Comparison of ENCODE assay signal across 12 cellular contexts in the genomic region with DNA sequence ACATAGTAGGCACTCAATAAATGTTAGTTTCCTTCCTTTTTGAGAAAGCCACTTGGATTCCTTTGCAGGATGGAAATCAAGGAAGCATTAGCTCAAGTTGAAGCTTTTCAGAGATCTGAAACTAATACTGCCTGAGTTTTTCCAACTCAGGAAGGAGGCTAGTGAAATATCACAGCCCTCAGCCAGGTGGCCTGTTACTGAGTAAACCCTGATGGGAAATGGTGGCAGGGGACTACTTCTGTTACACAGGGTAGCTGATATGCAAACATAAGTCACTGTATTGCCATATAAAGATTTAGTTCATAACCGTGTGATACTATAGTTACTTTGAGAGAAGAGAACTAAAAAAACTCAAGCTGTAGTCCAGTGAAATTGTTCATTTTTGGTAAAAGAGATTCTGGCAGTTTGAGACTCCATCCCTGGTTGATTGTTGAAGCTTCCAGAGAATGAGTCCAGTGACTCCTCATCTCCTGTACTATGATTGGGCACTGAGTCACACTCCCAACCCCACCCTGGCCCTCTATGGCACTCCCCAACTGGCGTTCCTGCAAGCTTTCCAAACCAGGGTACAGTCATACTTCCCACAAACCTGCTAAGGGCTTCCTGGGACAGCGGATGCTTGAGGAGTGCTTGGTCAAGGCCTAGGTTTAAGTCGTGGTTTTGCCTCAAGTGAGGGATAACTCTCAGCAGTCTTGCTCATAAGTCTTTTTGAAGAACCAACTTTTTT.
DNase-seq lines count a peak whose midpoint lies in the region; FAIRE-seq and TF ChIP-seq lines count a peak whose summit lies in the region.
"Had no signal": no experiment of that assay in that cellular context is flagged by ENCODE, and none has a peak within 500 bp of the region (broad histone marks: within the 10 kb centered on the region; RNA-seq: fewer than 3 reads in every experiment).

No MANE protein-coding gene starts in this region.

- no peaks in the 10 kb centered on the region for H3K79me2 ChIP-seq in keratinocyte (ENCODE audit: control insufficient read depth, insufficient read depth, low read length)

- no peak overlapping the region for H3K4me3 Mint-ChIP-seq in activated T-helper 1 cell treated with anti-CD3 and anti-CD28 coated beads, Interleukin-12 subunit alpha, Interleukin-12 subunit beta, Interleukin-2, Interleukin-4 antibody, amounts not matched to agents 30 ng/mL and 10 ng/mL and 1 ng/mL, durations not matched to agents 14 hours and 24 hours and 36 hours
- H3K4me3 Mint-ChIP-seq: neural progenitor cell had no signal

- H3K4me2 ChIP-seq in BLaER1 (peak overlapping the region; percentile 89), keratinocyte (ENCODE audit: control insufficient read depth, extremely low read depth, insufficient read depth, low read depth, low read length) (peak overlapping the region; percentile 60)
- H3K4me2 ChIP-seq: neural progenitor cell had no signal

- no peak overlapping the region for H3K27ac Mint-ChIP-seq in activated T-helper 1 cell treated with anti-CD3 and anti-CD28 coated beads, Interleukin-12 subunit alpha, Interleukin-12 subunit beta, Interleukin-2, Interleukin-4 antibody, amounts not matched to agents 30 ng/mL and 10 ng/mL and 1 ng/mL, durations not matched to agents 14 hours and 24 hours and 36 hours
- H3K27ac Mint-ChIP-seq: neural progenitor cell had no signal

- TF ChIP-seq POLR2A in vagina (IDR thresholded peaks at IDR 0.05) = no peak
- TF ChIP-seq POLR2A in prostate gland (IDR thresholded peaks at IDR 0.05) = no peak

- dilution Hi-C loops in keratinocyte (cut with MboI; ENCODE audit: extremely low pct_ligation_motif_present, low sequenced_read_pairs) = no loop called here

- intact Hi-C loops in activated T-helper 1 cell treated with anti-CD3 and anti-CD28 coated beads, Interleukin-12 subunit alpha, Interleukin-12 subunit beta, Interleukin-2, Interleukin-4 antibody, amounts not matched to agents 30 ng/mL and 10 ng/mL and 1 ng/mL, durations not matched to agents 14 hours and 24 hours and 36 hours (cut with micrococcal nuclease) = no loop called here
- intact Hi-C loops in vagina (cut with DNase I) (no loop called here), prostate gland (cut with DNase I) (no loop called here)

- H3K27me3 ChIP-seq in BLaER1 (no peaks in the 10 kb centered on the region), adipocyte (replicated peaks; ENCODE audit: control insufficient read depth, insufficient read depth, low read length) (peaks cover under 1% of the 10 kb centered on the region), keratinocyte (ENCODE audit: control insufficient read depth, extremely low read depth, insufficient read depth, low read length) (no peaks in the 10 kb centered on the region), vagina (no peaks in the 10 kb centered on the region), prostate gland (replicated peaks; ENCODE audit: insufficient read depth) (no peaks in the 10 kb centered on the region)
- H3K27me3 ChIP-seq: neural progenitor cell had no signal

- H3K4me1 Mint-ChIP-seq in activated T-helper 1 cell treated with anti-CD3 and anti-CD28 coated beads, Interleukin-12 subunit alpha, Interleukin-12 subunit beta, Interleukin-2, Interleukin-4 antibody, amounts not matched to agents 30 ng/mL and 10 ng/mL and 1 ng/mL, durations not matched to agents 14 hours and 24 hours and 36 hours (ENCODE audit: low read depth) = peaks cover 13% of the 10 kb centered on the region
- H3K4me1 Mint-ChIP-seq: neural progenitor cell had no signal

- H3K36me3 Mint-ChIP-seq in activated T-helper 1 cell treated with anti-CD3 and anti-CD28 coated beads, Interleukin-12 subunit alpha, Interleukin-12 subunit beta, Interleukin-2, Interleukin-4 antibody, amounts not matched to agents 30 ng/mL and 10 ng/mL and 1 ng/mL, durations not matched to agents 14 hours and 24 hours and 36 hours (ENCODE audit: low read depth) = no peaks in the 10 kb centered on the region
- H3K36me3 Mint-ChIP-seq: neural progenitor cell had no signal

- H3K9me3 Mint-ChIP-seq in activated T-helper 1 cell treated with anti-CD3 and anti-CD28 coated beads, Interleukin-12 subunit alpha, Interleukin-12 subunit beta, Interleukin-2, Interleukin-4 antibody, amounts not matched to agents 30 ng/mL and 10 ng/mL and 1 ng/mL, durations not matched to agents 14 hours and 24 hours and 36 hours = no peaks in the 10 kb centered on the region

- peak; percentile 88 for FAIRE-seq in keratinocyte (lab: Jason Lieb, UNC)

- TF ChIP-seq CTCF in keratinocyte (optimal IDR thresholded peaks at IDR 0.05 in 1 of 3, IDR thresholded peaks at IDR 0.05 in 1 of 3, conservative IDR thresholded peaks at IDR 0.05 in 1 of 3; ENCODE audit: extremely low read depth in 1 of 3, insufficient read depth in 2 of 3, low read length in 3 of 3) (no peak), vagina (IDR thresholded peaks at IDR 0.05) (no peak), prostate gland (IDR thresholded peaks at IDR 0.05) (no peak)

- H3K4me3 ChIP-seq in BLaER1 (no peak overlapping the region), adipocyte (ENCODE audit: low read length) (no peak overlapping the region), keratinocyte (ENCODE audit: control insufficient read depth in 2 of 3, extremely low read depth in 1 of 3, insufficient read depth in 2 of 3, low read depth in 1 of 3, low read length in 3 of 3) (no peak overlapping the region), vagina (no peak overlapping the region), prostate gland (no peak overlapping the region)
- H3K4me3 ChIP-seq: neural progenitor cell had no signal

- WGBS in prostate gland = 81% methylated on average over 4 of the region's 4 CpGs

- no peaks in the 10 kb centered on the region for H3K27me3 Mint-ChIP-seq in activated T-helper 1 cell treated with anti-CD3 and anti-CD28 coated beads, Interleukin-12 subunit alpha, Interleukin-12 subunit beta, Interleukin-2, Interleukin-4 antibody, amounts not matched to agents 30 ng/mL and 10 ng/mL and 1 ng/mL, durations not matched to agents 14 hours and 24 hours and 36 hours (ENCODE audit: insufficient read depth)

- H3K9ac ChIP-seq in BLaER1 (no peak overlapping the region), adipocyte (ENCODE audit: low read length) (no peak overlapping the region), keratinocyte (ENCODE audit: control insufficient read depth, extremely low read depth, insufficient read depth, low read length) (no peak overlapping the region)
- H3K9ac ChIP-seq: neural progenitor cell had no signal

- H4K20me1 ChIP-seq in BLaER1 = no peaks in the 10 kb centered on the region
- no peaks in the 10 kb centered on the region for H4K20me1 ChIP-seq in keratinocyte (ENCODE audit: control insufficient read depth, extremely low read depth, insufficient read depth, low read length)

- H2AFZ ChIP-seq in keratinocyte (ENCODE audit: control insufficient read depth, low read length) = no peak overlapping the region
- H2AFZ ChIP-seq: neural progenitor cell had no signal

- H3K4me1 ChIP-seq in BLaER1 (peaks cover 54% of the 10 kb centered on the region), adipocyte (ENCODE audit: control insufficient read depth, insufficient read depth, low read length) (peaks cover 2% of the 10 kb centered on the region), keratinocyte (ENCODE audit: control insufficient read depth, extremely low read depth, insufficient read depth, low read length) (peaks cover 24% of the 10 kb centered on the region), vagina (no peaks in the 10 kb centered on the region), prostate gland (replicated peaks) (no peaks in the 10 kb centered on the region)
- H3K4me1 ChIP-seq: neural progenitor cell had no signal

- no peaks in the 10 kb centered on the region for H3K36me3 ChIP-seq in BLaER1
- no peaks in the 10 kb centered on the region for H3K36me3 ChIP-seq in adipocyte (ENCODE audit: control insufficient read depth, insufficient read depth, low read length, severe bottlenecking)
- H3K36me3 ChIP-seq in keratinocyte (ENCODE audit: control insufficient read depth in 2 of 2, extremely low read depth in 1 of 2, insufficient read depth in 2 of 2, low read length in 2 of 2) = no peaks in the 10 kb centered on the region
- no peaks in the 10 kb centered on the region for H3K36me3 ChIP-seq in vagina
- no peaks in the 10 kb centered on the region for H3K36me3 ChIP-seq in prostate gland
- H3K36me3 ChIP-seq: neural progenitor cell had no signal

- H3K27ac ChIP-seq in BLaER1 (peak overlapping the region; percentile 96), keratinocyte (ENCODE audit: control insufficient read depth, insufficient read depth, low read length) (peak overlapping the region; percentile 88), vagina (no peak overlapping the region), prostate gland (no peak overlapping the region)
- H3K27ac ChIP-seq: neural progenitor cell had no signal

- no peaks in the 10 kb centered on the region for H3K9me1 ChIP-seq in keratinocyte (ENCODE audit: control insufficient read depth, extremely low read depth, insufficient read depth, low read length)

- H3K9me3 ChIP-seq in BLaER1 (peaks cover 18% of the 10 kb centered on the region; the same call in 1 of the 2 replicates), adipocyte (ENCODE audit: control insufficient read depth, low read length) (peaks cover 16% of the 10 kb centered on the region), keratinocyte (ENCODE audit: control insufficient read depth, low read depth, low read length) (no peaks in the 10 kb centered on the region), vagina (no peaks in the 10 kb centered on the region), prostate gland (no peaks in the 10 kb centered on the region)

- DNase-seq in HK-2 (ENCODE audit: unreplicated experiment) = peak; percentile 56
- DNase-seq in adipocyte (ENCODE audit: low read depth) = peak; percentile 19
- DNase-seq in keratinocyte (ENCODE audit: low read depth, low spot score) = peak; percentile 61
- DNase-seq in nucleus accumbens (lab: John Stamatoyannopoulos, UW) = no peak
- DNase-seq in activated T-helper 1 cell treated with anti-CD3 and anti-CD28 coated beads, Interleukin-12 subunit alpha, Interleukin-12 subunit beta, Interleukin-2, Interleukin-4 antibody, amounts not matched to agents 30 ng/mL and 10 ng/mL and 1 ng/mL, durations not matched to agents 14 hours and 24 hours and 36 hours (ENCODE audit: low spot score) = no peak
- no peak for DNase-seq in vagina (ENCODE audit: extremely low spot score in 2 of 2)
- DNase-seq in prostate gland (ENCODE audit: low spot score) = no peak
- DNase-seq: activated gamma-delta T cell treated with Interleukin-2 at 50 U/mL for 16 hours; NCI-H1048; stimulated activated CD4-positive, alpha-beta T cell treated with anti-CD3 and anti-CD28 coated beads, Interleukin-4, amount 100 ng/mL, for 4 hours had no signal

Comparison
In these comparisons a context has a peak if more than half of its experiments do, and no peak if none do; other contexts are left out.
1. H3K27ac ChIP-seq: peak in BLaER1 (single experiment) and keratinocyte (single experiment); none in vagina (single experiment) and prostate gland (0 of 2).
2. DNase-seq: peak in HK-2 (single experiment), adipocyte (single experiment) and keratinocyte (single experiment); none in nucleus accumbens (0 of 56), activated T-helper 1 cell treated with anti-CD3 and anti-CD28 coated beads, Interleukin-12 subunit alpha, Interleukin-12 subunit beta, Interleukin-2, Interleukin-4 antibody, amounts not matched to agents 30 ng/mL and 10 ng/mL and 1 ng/mL, durations not matched to agents 14 hours and 24 hours and 36 hours (single experiment), vagina (0 of 2) and prostate gland (single experiment).